Comparison of ENCODE assay signal across 14 cellular contexts in genomic region chr11:78034623-78035022, GRCh38. TPM values are rescaled to one million over a fixed set of nuclear protein-coding genes. Genes with fewer than 3 reads are reported as not detected.
DNase-seq lines count a peak whose midpoint lies in the region; ATAC-seq and TF ChIP-seq lines count a peak whose summit lies in the region.
"Had no signal": no experiment of that assay in that cellular context is flagged by ENCODE, and none has a peak within 500 bp of the region (broad histone marks: within the 10 kb centered on the region; RNA-seq: fewer than 3 reads in every experiment).

No MANE protein-coding gene starts in this region.

- H3F3A ChIP-seq in GM23248 (ENCODE audit: insufficient read depth) = 0 out of 2 replicates have a peak, but pooled peaks cover 1% of the 10 kb centered on the region

- TF ChIP-seq CTCF in OCI-LY7 (conservative IDR thresholded peaks at IDR 0.05; ENCODE audit: low read length) (0 out of 2 replicates have a peak, but pooled peaks have one; percentile 21), endodermal cell (conservative IDR thresholded peaks at IDR 0.05) (peak; percentile 43), transverse colon (IDR thresholded peaks at IDR 0.05) (no peak)

- H3K4me1 ChIP-seq in GM23248 (ENCODE audit: insufficient read depth) (peaks cover 14% of the 10 kb centered on the region), OCI-LY7 (ENCODE audit: insufficient read depth, low read length, poor library complexity, severe bottlenecking) (no peaks in the 10 kb centered on the region), endodermal cell (ENCODE audit: control insufficient read depth, insufficient read depth, low read length) (no peaks in the 10 kb centered on the region), transverse colon (peaks cover 12 to 46% (median 31%) of the 10 kb centered on the region in 4 donors)

- CTCF ChIA-PET in OCI-LY7 (lab: Charles Lee; ENCODE audit: unreplicated experiment) = interaction anchor here (0.6 kb wide), 1 partner anchor 892 kb away, joined by 3 read pairs; no protein-coding TSS in a partner anchor

- no TSS peak for BruUV-seq in OCI-LY7 (replicated peaks; lab: Mats Ljungman, UMichigan)

- no peak overlapping the region for H3K4me3 ChIP-seq in GM23248
- H3K4me3 ChIP-seq in OCI-LY7 (ENCODE audit: low read depth, low read length, poor library complexity, severe bottlenecking) = no peak overlapping the region
- H3K4me3 ChIP-seq in endodermal cell (ENCODE audit: low read length) = no peak overlapping the region
- no peak overlapping the region for H3K4me3 ChIP-seq in transverse colon
- H3K4me3 ChIP-seq: BLaER1, MG63 had no signal

- no peak overlapping the region for H3K27ac ChIP-seq in GM23248
- H3K27ac ChIP-seq in OCI-LY7 (ENCODE audit: low read depth, low read length, poor library complexity, severe bottlenecking) = no peak overlapping the region
- no peak overlapping the region for H3K27ac ChIP-seq in endodermal cell (ENCODE audit: low read depth, low read length)
- no peak overlapping the region for H3K27ac ChIP-seq in transverse colon
- H3K27ac ChIP-seq: BLaER1 had no signal

- intact Hi-C loops in OCI-LY7 (cut with micrococcal nuclease; ENCODE audit: unreplicated experiment) (no loop called here), transverse colon (cut with DNase I; ENCODE audit: low total_unique reads) (no loop called here)

- H3K4me1 Mint-ChIP-seq in endodermal cell = peaks cover 6% of the 10 kb centered on the region

- TF ChIP-seq EP300 in transverse colon (IDR thresholded peaks at IDR 0.05; ENCODE audit: low read depth) = no peak

- no peaks in the 10 kb centered on the region for H3K9me2 ChIP-seq in GM23248 (ENCODE audit: insufficient read depth)
- H3K9me2 ChIP-seq in OCI-LY7 (ENCODE audit: insufficient read depth, low read length) = no peaks in the 10 kb centered on the region

- POLR2A ChIA-PET in OCI-LY7 (lab: Charles Lee) = interaction anchor here (0.6 to 0.8 kb wide), 2 partner anchors 10 to 1145 kb away, joined by 3 read pairs; no protein-coding TSS in a partner anchor

- H3K27ac Mint-ChIP-seq in endodermal cell = no peak overlapping the region
- H3K27ac Mint-ChIP-seq: CD8-positive, alpha-beta memory T cell had no signal

- H3K27me3 ChIP-seq in GM23248 (replicated peaks; ENCODE audit: insufficient read depth) = no peaks in the 10 kb centered on the region
- no peaks in the 10 kb centered on the region for H3K27me3 ChIP-seq in endodermal cell (ENCODE audit: control insufficient read depth, insufficient read depth, low read length, poor library complexity, severe bottlenecking)
- no peaks in the 10 kb centered on the region for H3K27me3 ChIP-seq in transverse colon
- H3K27me3 ChIP-seq: BLaER1, MG63 had no signal

- H3K9me3 ChIP-seq in GM23248 (ENCODE audit: low read depth) = no peaks in the 10 kb centered on the region
- no peaks in the 10 kb centered on the region for H3K9me3 ChIP-seq in OCI-LY7 (ENCODE audit: low read length)
- no peaks in the 10 kb centered on the region for H3K9me3 ChIP-seq in endodermal cell (ENCODE audit: control insufficient read depth, low read length)
- no peaks in the 10 kb centered on the region for H3K9me3 ChIP-seq in transverse colon
- H3K9me3 ChIP-seq: BLaER1, MG63 had no signal

- no peaks in the 10 kb centered on the region for H3K9me3 Mint-ChIP-seq in endodermal cell
- H3K9me3 Mint-ChIP-seq: CD8-positive, alpha-beta memory T cell had no signal

- in situ Hi-C loops in GM23248 (cut with MboI) (no loop called here), transverse colon (cut with MboI; ENCODE audit: low pct_ligation_motif_present in 1 of 4, low pct_unique_long_range_greater_than_20kb in 1 of 4, low sequenced_read_pairs in 3 of 4) (no loop called here)

- WGBS in GM23248 (ENCODE audit: low coverage in 1 of 2, low lambda C conversion rate in 2 of 2, missing lambda C conversion rate in 2 of 2), 2 experiments = 36 to 41% methylated on average over 10 of the region's 10 CpGs
- 74 to 77% methylated on average over 10 of the region's 10 CpGs for WGBS in endodermal cell (ENCODE audit: insufficient coverage in 1 of 2, insufficient read length in 1 of 2), 2 experiments
- WGBS in transverse colon (ENCODE audit: low coverage in 1 of 2), 2 donors = 73 to 77% methylated on average over 3 to 10 of the region's 10 CpGs

- H3K79me2 ChIP-seq in GM23248 (ENCODE audit: insufficient read depth) (no peaks in the 10 kb centered on the region), OCI-LY7 (ENCODE audit: insufficient read depth, low read depth, low read length) (no peaks in the 10 kb centered on the region)

- H4K20me1 ChIP-seq in GM23248 (ENCODE audit: insufficient read depth) (no peaks in the 10 kb centered on the region), OCI-LY7 (ENCODE audit: insufficient read depth, low read length) (no peaks in the 10 kb centered on the region)
- H4K20me1 ChIP-seq: BLaER1 had no signal

- no peaks in the 10 kb centered on the region for H3K27me3 Mint-ChIP-seq in endodermal cell (ENCODE audit: insufficient read depth)

- no peaks in the 10 kb centered on the region for H3K36me3 Mint-ChIP-seq in endodermal cell (ENCODE audit: low read depth)
- H3K36me3 Mint-ChIP-seq: CD8-positive, alpha-beta memory T cell had no signal

- no peak for ATAC-seq in stimulated activated naive CD8-positive, alpha-beta T cell treated with anti-CD3 and anti-CD28 coated beads, Interleukin-15, Interleukin-2, amounts not matched to agents 100 U/mL and 50 U/mL, for 24 hours
- ATAC-seq in GM21717 (IDR thresholded peaks at IDR 0.05; ENCODE audit: unreplicated experiment) = no peak

- H3K9ac ChIP-seq in GM23248 = no peak overlapping the region
- H3K9ac ChIP-seq in endodermal cell (ENCODE audit: extremely low read depth, low read length, poor library complexity, severe bottlenecking) = no peak overlapping the region
- H3K9ac ChIP-seq: BLaER1 had no signal

- H3K36me3 ChIP-seq in GM23248 (ENCODE audit: low read depth) = no peaks in the 10 kb centered on the region
- H3K36me3 ChIP-seq in OCI-LY7 (ENCODE audit: insufficient read depth, low read length) = no peaks in the 10 kb centered on the region
- no peaks in the 10 kb centered on the region for H3K36me3 ChIP-seq in endodermal cell (ENCODE audit: control insufficient read depth, insufficient read depth, low read length)
- H3K36me3 ChIP-seq in transverse colon = no peaks in the 10 kb centered on the region
- H3K36me3 ChIP-seq: BLaER1, MG63 had no signal

- DNase-seq in GM23248 = no peak
- DNase-seq in OCI-LY7 (ENCODE audit: low spot score) = no peak
- DNase-seq in endodermal cell = no peak
- no peak for DNase-seq in stimulated activated naive CD8-positive, alpha-beta T cell treated with anti-CD3 and anti-CD28 coated beads, Interleukin-15, Interleukin-2, amounts not matched to agents 100 U/mL and 50 U/mL, for 24 hours
- DNase-seq in HuH-7 (ENCODE audit: low spot score) = no peak
- DNase-seq in transverse colon = no peak
- DNase-seq: CD8-positive, alpha-beta memory T cell; DMS 273 treated with DMSO at 0.1 percent for 48 hours; MG63; NCI-H1092 treated with DMSO at 0.1 percent for 48 hours; NCI-H1694; NCI-H446 had no signal

- H3K4me2 ChIP-seq in GM23248 (ENCODE audit: unreplicated experiment) (no peak overlapping the region), OCI-LY7 (ENCODE audit: low read length) (no peak overlapping the region)
- H3K4me2 ChIP-seq: BLaER1 had no signal

- H2AFZ ChIP-seq in GM23248 (peak overlapping the region; percentile 32; the same call in 1 of the 2 replicates), OCI-LY7 (ENCODE audit: low read length) (no peak overlapping the region; the same call in 1 of the 2 replicates)

- TF ChIP-seq POLR2A in transverse colon (IDR thresholded peaks at IDR 0.05) = no peak

- H3K4me3 Mint-ChIP-seq in endodermal cell = no peak overlapping the region
- H3K4me3 Mint-ChIP-seq: CD8-positive, alpha-beta memory T cell had no signal

RNA-seq across cellular contexts. Expression of gene KCTD14, which starts 11.5 kb away (rescaled TPM):
- total RNA-seq in GM23248 (2014; rRNA removed; shearing (Covaris generic)) = 0.63 and 1.4 TPM in 2 replicates
- polyA plus RNA-seq in GM23248 (2016; fragmentation: Nextera tagmentation; extraction: Ambion mirVana) = 0.85 and 1.0 TPM in 2 replicates
- not detected in 2 replicates for total RNA-seq in OCI-LY7 (2014; rRNA removed; shearing (Covaris generic))
- not detected in 2 replicates for total RNA-seq in OCI-LY7 (2022)
- 10 to 100 TPM in 1 of 2 donors, 1 to 10 TPM in 1; 8.6 to 12.8 TPM for total RNA-seq in endodermal cell
- 4.2 TPM for polyA plus RNA-seq in endodermal cell (2013, experiment 1 of 2)
- 2.6 TPM for polyA plus RNA-seq in endodermal cell (2013, experiment 2 of 2)
- 1 to 10 TPM; 1.2 to 8.6 (median 5.1) TPM for total RNA-seq in transverse colon

RNA-seq across cellular contexts. Expression of gene THRSP, which starts 29.0 kb away (rescaled TPM):
- total RNA-seq in GM23248 (2014; rRNA removed; shearing (Covaris generic)) = not detected in 2 replicates
- polyA plus RNA-seq in GM23248 (2016; fragmentation: Nextera tagmentation; extraction: Ambion mirVana) = not detected in 2 replicates
- not detected in 2 replicates for total RNA-seq in OCI-LY7 (2014; rRNA removed; shearing (Covaris generic))
- total RNA-seq in OCI-LY7 (2022) (not detected in 2 replicates), endodermal cell (not detected), transverse colon (not detected)
- polyA plus RNA-seq in endodermal cell (2013, experiment 1 of 2) = not detected
- not detected for polyA plus RNA-seq in endodermal cell (2013, experiment 2 of 2)
- total RNA-seq: CD8-positive, alpha-beta memory T cell had no signal
- polyA plus RNA-seq: CD8-positive, alpha-beta memory T cell had no signal

RNA-seq across cellular contexts. Expression of gene INTS4, which starts 40.2 kb away (rescaled TPM):
- total RNA-seq in GM23248 (2014; rRNA removed; shearing (Covaris generic)) = 27.3 and 29.3 TPM in 2 replicates
- polyA plus RNA-seq in GM23248 (2016; fragmentation: Nextera tagmentation; extraction: Ambion mirVana) = 25.8 and 27.0 TPM in 2 replicates
- total RNA-seq in OCI-LY7 (2014; rRNA removed; shearing (Covaris generic)) = 50.6 and 57.1 TPM in 2 replicates
- total RNA-seq in OCI-LY7 (2022) (56.4 and 57.0 TPM in 2 replicates), endodermal cell (10 to 100 TPM; 37.2 to 42.0 TPM), transverse colon (10 to 100 TPM in 3 of 4 donors, 1 to 10 TPM in 1; 3.8 to 45.9 (median 31.5) TPM)
- 38.8 TPM for polyA plus RNA-seq in endodermal cell (2013, experiment 1 of 2)
- polyA plus RNA-seq in endodermal cell (2013, experiment 2 of 2) = 38.8 TPM

RNA-seq across cellular contexts. Expression of gene NDUFC2, which starts 45.0 kb away (rescaled TPM):
- total RNA-seq in GM23248 (2014; rRNA removed; shearing (Covaris generic)) = 69.0 and 86.6 TPM in 2 replicates
- 462 and 471 TPM in 2 replicates for polyA plus RNA-seq in GM23248 (2016; fragmentation: Nextera tagmentation; extraction: Ambion mirVana)
- total RNA-seq in OCI-LY7 (2014; rRNA removed; shearing (Covaris generic)) = 21.6 and 53.3 TPM in 2 replicates
- total RNA-seq in OCI-LY7 (2022) (95.7 and 106 TPM in 2 replicates), endodermal cell (100 to 1,000 TPM; 255 to 275 TPM), transverse colon (100 to 1,000 TPM in 2 of 4 donors, 10 to 100 TPM in 1, 1 to 10 TPM in 1; 6.0 to 123 (median 68.4) TPM)
- polyA plus RNA-seq in endodermal cell (2013, experiment 1 of 2) = 153 TPM
- polyA plus RNA-seq in endodermal cell (2013, experiment 2 of 2) = 147 TPM

Comparison
In these comparisons a context has a peak if more than half of its experiments do, and no peak if none do; other contexts are left out.
1. CTCF ChIP-seq: peak in OCI-LY7 (single experiment) and endodermal cell (single experiment); none in transverse colon (0 of 5).